Comparison of ENCODE assay signal across 10 cellular contexts in genomic region chr2:30237346-30238142, GRCh38. TPM values are rescaled to one million over a fixed set of nuclear protein-coding genes. Genes with fewer than 3 reads are reported as not detected.
DNase-seq lines count a peak whose midpoint lies in the region; ATAC-seq and TF ChIP-seq lines count a peak whose summit lies in the region.
"Had no signal": no experiment of that assay in that cellular context is flagged by ENCODE, and none has a peak within 500 bp of the region (broad histone marks: within the 10 kb centered on the region; RNA-seq: fewer than 3 reads in every experiment).

No MANE protein-coding gene starts in this region.

- H3K36me3 ChIP-seq in thyroid gland, result peaks cover 4 to 28% of the 10 kb centered on the region in 2 donors
- H3K36me3 ChIP-seq: BE2C, prostate gland had no signal

- no peaks in the 10 kb centered on the region for H3K27me3 ChIP-seq in thyroid gland

- H3K4me3 ChIP-seq in thyroid gland (replicated peaks in 1 of 3), result no peak overlapping the region
- H3K4me3 ChIP-seq: prostate gland had no signal

- intact Hi-C loops in thyroid gland (cut with DNase I), result loop anchor here (10.0 kb wide), 1 partner anchor 107 kb away; no protein-coding TSS in a partner anchor

- H3K27me3 Mint-ChIP-seq in activated naive CD8-positive, alpha-beta T cell, result no peaks in the 10 kb centered on the region

- H3K9me3 Mint-ChIP-seq in activated naive CD8-positive, alpha-beta T cell (ENCODE audit: low read depth), result no peaks in the 10 kb centered on the region

- peak overlapping the region; percentile 84 for H3K4me3 Mint-ChIP-seq in activated naive CD8-positive, alpha-beta T cell

- no peak for TF ChIP-seq POLR2A in thyroid gland (IDR thresholded peaks at IDR 0.05)

- peak overlapping the region; percentile 99 for H3K27ac Mint-ChIP-seq in activated naive CD8-positive, alpha-beta T cell

- H3K4me1 ChIP-seq in thyroid gland, result peaks cover 36 to 73% of the 10 kb centered on the region in 2 donors
- H3K4me1 ChIP-seq: BE2C, prostate gland had no signal

- WGBS in thyroid gland, 2 donors, result 82 to 88% methylated on average over 9 to 10 of the region's 10 CpGs

- DNase-seq in activated T-cell treated with anti-CD3 and anti-CD28 coated beads for 24 hours (ENCODE audit: low read depth) (peak; percentile 36), mesenteric fat pad (ENCODE audit: low spot score) (peak; percentile 57), thyroid gland (no peak), NCI-H748 (lab: John Stamatoyannopoulos, UW; ENCODE audit: unreplicated experiment) (no peak), T1000 (lab: John Stamatoyannopoulos, UW) (no peak)
- no peak for DNase-seq in activated T-cell treated with anti-CD3 and anti-CD28 coated beads, Interleukin-2, amount 50 U/mL, for 1 hour
- DNase-seq: BE2C had no signal

- H3K9me3 ChIP-seq in thyroid gland, result no peaks in the 10 kb centered on the region
- H3K9me3 ChIP-seq: BE2C, prostate gland had no signal

- TF ChIP-seq CTCF in thyroid gland (IDR thresholded peaks at IDR 0.05), result no peak

- peak overlapping the region; percentile 31 to 99 (median 47) for H3K27ac ChIP-seq in thyroid gland
- H3K27ac ChIP-seq: prostate gland had no signal

- peaks cover 90% of the 10 kb centered on the region for H3K4me1 Mint-ChIP-seq in activated naive CD8-positive, alpha-beta T cell (ENCODE audit: low read depth)

- H3K36me3 Mint-ChIP-seq in activated naive CD8-positive, alpha-beta T cell, result peaks cover 25% of the 10 kb centered on the region

- no peak for ATAC-seq in HG02623 (IDR thresholded peaks at IDR 0.05; ENCODE audit: unreplicated experiment)

RNA-seq across cellular contexts. Expression of gene LBH, which starts 6.2 kb away (rescaled TPM):
- total RNA-seq in mesenteric fat pad (34.9 TPM), thyroid gland (100 to 1,000 TPM; 104 to 206 (median 126) TPM)

Comparison
In these comparisons a context has a peak if more than half of its experiments do, and no peak if none do; other contexts are left out.
1. DNase-seq: peak in activated T-cell treated with anti-CD3 and anti-CD28 coated beads for 24 hours (single experiment) and mesenteric fat pad (single experiment); none in activated T-cell treated with anti-CD3 and anti-CD28 coated beads, Interleukin-2, amount 50 U/mL, for 1 hour (single experiment), thyroid gland (0 of 2), NCI-H748 (single experiment) and T1000 (single experiment).